ENCODE assay signal across 17 cellular contexts in genomic region chr1:8908388-8909151, GRCh38. TPM values are rescaled to one million over a fixed set of nuclear protein-coding genes. Genes with fewer than 3 reads are reported as not detected.
DNase-seq lines count a peak whose midpoint lies in the region; ATAC-seq, FAIRE-seq and TF ChIP-seq lines count a peak whose summit lies in the region.
"Had no signal": no experiment of that assay in that cellular context is flagged by ENCODE, and none has a peak within 500 bp of the region (broad histone marks: within the 10 kb centered on the region; RNA-seq: fewer than 3 reads in every experiment).

No MANE protein-coding gene starts in this region.

- no peak overlapping the region for H3K9ac ChIP-seq in astrocyte (ENCODE audit: low read length)

- no peak overlapping the region for H3K4me3 Mint-ChIP-seq in astrocyte (ENCODE audit: unreplicated experiment)
- H3K4me3 Mint-ChIP-seq: IgD-negative memory B cell had no signal

- H3K4me1 ChIP-seq in astrocyte (ENCODE audit: insufficient read depth, low read length) (peaks cover 14% of the 10 kb centered on the region), mucosa of descending colon (ENCODE audit: low read depth) (no peaks in the 10 kb centered on the region)

- H3K4me3 ChIP-seq in NB4 (ENCODE audit: low read depth, low read length): no peak overlapping the region
- no peak overlapping the region for H3K4me3 ChIP-seq in astrocyte (ENCODE audit: insufficient read depth, low read depth, low read length)
- H3K4me3 ChIP-seq in mucosa of descending colon: no peak overlapping the region
- H3K4me3 ChIP-seq: SJCRH30 had no signal

- peaks cover 6% of the 10 kb centered on the region for H3K27me3 Mint-ChIP-seq in astrocyte (ENCODE audit: low read depth, unreplicated experiment)

- H3K9me3 ChIP-seq in astrocyte (ENCODE audit: insufficient read depth, low read depth, low read length) (no peaks in the 10 kb centered on the region), mucosa of descending colon (no peaks in the 10 kb centered on the region)

- intact Hi-C loops in mucosa of descending colon (cut with DNase I, micrococcal nuclease): no loop called here

- H3K36me3 ChIP-seq in astrocyte (ENCODE audit: insufficient read depth, low read length) (no peaks in the 10 kb centered on the region), mucosa of descending colon (ENCODE audit: low read depth) (no peaks in the 10 kb centered on the region)
- H3K36me3 ChIP-seq: SJCRH30 had no signal

- H3K4me2 ChIP-seq in astrocyte (ENCODE audit: low read length): no peak overlapping the region

- no peaks in the 10 kb centered on the region for H3K79me2 ChIP-seq in astrocyte (ENCODE audit: insufficient read depth, low read length)

- no peaks in the 10 kb centered on the region for H3K27me3 ChIP-seq in astrocyte (ENCODE audit: insufficient read depth, low read length)
- H3K27me3 ChIP-seq: SJCRH30 had no signal

- ATAC-seq in mucosa of descending colon: peak; percentile 40
- no peak for ATAC-seq in GM19452 (IDR thresholded peaks at IDR 0.05; ENCODE audit: unreplicated experiment)
- ATAC-seq: HCT116, left lobe of liver had no signal

- no peak for TF ChIP-seq POLR2A in NB4 (IDR thresholded peaks at IDR 0.05; ENCODE audit: extremely low read depth, insufficient read length)

- H3K36me3 Mint-ChIP-seq in astrocyte (ENCODE audit: low read depth, unreplicated experiment): no peaks in the 10 kb centered on the region

- H3K27ac ChIP-seq in astrocyte (ENCODE audit: low read depth, low read length): no peak overlapping the region
- H3K27ac ChIP-seq: SJCRH30 had no signal

- no peak overlapping the region for H3K27ac Mint-ChIP-seq in astrocyte (ENCODE audit: unreplicated experiment)

- in situ Hi-C loops in Caki2 (cut with HindIII; ENCODE audit: low pct_unique_long_range_greater_than_20kb, low sequenced_read_pairs) (no loop called here), GM13977 (cut with MboI; ENCODE audit: low pct_unique_long_range_greater_than_20kb, low sequenced_read_pairs, unreplicated experiment) (no loop called here)

- H4K20me1 ChIP-seq in astrocyte (ENCODE audit: insufficient read depth, low read length): no peaks in the 10 kb centered on the region

- no peak overlapping the region for H2AFZ ChIP-seq in astrocyte (ENCODE audit: low read depth, low read length)

- TF ChIP-seq CTCF in NB4 (IDR thresholded peaks at IDR 0.05; ENCODE audit: low read depth, low read length) (no peak), astrocyte (IDR thresholded peaks at IDR 0.05; ENCODE audit: insufficient read depth, low read depth, low read length) (no peak), mucosa of descending colon (IDR thresholded peaks at IDR 0.05) (no peak), GM13977 (IDR thresholded peaks at IDR 0.05; ENCODE audit: extremely low read depth, insufficient read depth, missing control alignments) (no peak)

- FAIRE-seq in astrocyte (lab: Jason Lieb, UNC): no peak
- FAIRE-seq: GM12892 had no signal

- H3K9me3 Mint-ChIP-seq in astrocyte (ENCODE audit: unreplicated experiment): peaks cover 2% of the 10 kb centered on the region
- H3K9me3 Mint-ChIP-seq: IgD-negative memory B cell had no signal

- H3K4me1 Mint-ChIP-seq in astrocyte (ENCODE audit: low read depth, unreplicated experiment): peaks cover 11% of the 10 kb centered on the region

- DNase-seq in Caki2 (ENCODE audit: low read depth) (peak; percentile 52), NB4 (ENCODE audit: low read depth) (peak; percentile 32), astrocyte (ENCODE audit: low read depth) (peak; percentile 15), mucosa of descending colon (no peak), NCI-H2171 treated with DMSO at 0.1 percent for 48 hours (lab: John Stamatoyannopoulos, UW) (no peak), GM13977 (ENCODE audit: low spot score) (no peak), hepatic stellate cell (ENCODE audit: low spot score) (no peak)
- DNase-seq: Caco-2; hippocampal formation; SJCRH30; stimulated activated CD4-positive, alpha-beta T cell treated with anti-CD3 and anti-CD28 coated beads, Interleukin-15, amount 100 ng/mL, for 24 hours had no signal

RNA-seq across cellular contexts. Expression of gene ENO1, which starts 30.1 kb away (rescaled TPM):
- 3,891 and 4,382 TPM in 2 replicates for total RNA-seq in Caki2 (2014; rRNA removed; shearing (Covaris generic); ENCODE audit: low replicate concordance)
- total RNA-seq in astrocyte: 1,663 and 1,692 TPM in 2 replicates
- total RNA-seq in mucosa of descending colon: 100 to 1,000 TPM; 383 to 734 (median 494) TPM

RNA-seq across cellular contexts. Expression of gene CA6, which starts 37.1 kb away (rescaled TPM):
- total RNA-seq in Caki2 (2014; rRNA removed; shearing (Covaris generic); ENCODE audit: low replicate concordance): not detected in 2 replicates
- total RNA-seq in astrocyte (not detected in 2 replicates), mucosa of descending colon (not detected)
- total RNA-seq: Caco-2, fibroblast of lung, left lobe of liver, SJCRH30 had no signal

Comparison
In these comparisons a context has a peak if more than half of its experiments do, and no peak if none do; other contexts are left out.
1. DNase-seq: peak in Caki2 (single experiment), NB4 (single experiment) and astrocyte (single experiment); none in mucosa of descending colon (0 of 3), NCI-H2171 treated with DMSO at 0.1 percent for 48 hours (single experiment), GM13977 (single experiment) and hepatic stellate cell (single experiment).